ENCODE assay signal across 17 cellular contexts in genomic region chr20:14691994-14692393, GRCh38.
DNase-seq lines count a peak whose midpoint lies in the region; ATAC-seq and TF ChIP-seq lines count a peak whose summit lies in the region.
"Had no signal": no experiment of that assay in that cellular context is flagged by ENCODE, and none has a peak within 500 bp of the region (broad histone marks: within the 10 kb centered on the region; RNA-seq: fewer than 3 reads in every experiment).

No MANE protein-coding gene starts in this region.

- 64% methylated on average over 3 of the region's 3 CpGs for WGBS in suprapubic skin

- H3K36me3 Mint-ChIP-seq in activated CD4-positive, alpha-beta T cell treated with anti-CD3 and anti-CD28 coated beads for 36 hours (ENCODE audit: low read depth), result no peaks in the 10 kb centered on the region
- H3K36me3 Mint-ChIP-seq: CD4-positive, alpha-beta memory T cell had no signal

- H3K36me3 ChIP-seq in parathyroid adenoma (ENCODE audit: control insufficient read depth, insufficient read depth, low read length), result no peaks in the 10 kb centered on the region
- H3K36me3 ChIP-seq in suprapubic skin, result no peaks in the 10 kb centered on the region

- no peaks in the 10 kb centered on the region for H3K27me3 Mint-ChIP-seq in activated CD4-positive, alpha-beta T cell treated with anti-CD3 and anti-CD28 coated beads for 36 hours
- H3K27me3 Mint-ChIP-seq: CD4-positive, alpha-beta memory T cell; T-helper 17 cell had no signal

- intact Hi-C loops in activated CD4-positive, alpha-beta T cell treated with anti-CD3 and anti-CD28 coated beads for 36 hours (cut with DNase I, micrococcal nuclease), result no loop called here

- no peaks in the 10 kb centered on the region for H3K27me3 ChIP-seq in parathyroid adenoma (ENCODE audit: control insufficient read depth, insufficient read depth, low read length)
- no peaks in the 10 kb centered on the region for H3K27me3 ChIP-seq in suprapubic skin

- POLR2A ChIA-PET in activated CD4-positive, alpha-beta T cell treated with anti-CD3 and anti-CD28 coated beads for 36 hours (lab: Charles Lee), result no interaction called here

- TF ChIP-seq CTCF in parathyroid adenoma (IDR thresholded peaks at IDR 0.05), result no peak
- no peak for TF ChIP-seq CTCF in suprapubic skin (IDR thresholded peaks at IDR 0.05)

- H3K4me3 ChIP-seq in parathyroid adenoma (ENCODE audit: low read depth, low read length) (no peak overlapping the region), suprapubic skin (no peak overlapping the region)

- no peak for DNase-seq in activated CD4-positive, alpha-beta T cell treated with anti-CD3 and anti-CD28 coated beads for 36 hours
- no peak for DNase-seq in suprapubic skin (ENCODE audit: low spot score in 2 of 2)
- DNase-seq: CD4-positive, alpha-beta memory T cell; GF-D8; MV-4-11; NCI-H1417 treated with DMSO at 0.1 percent for 48 hours; NCI-H2029 treated with DMSO at 0.1 percent for 48 hours; NCI-H524; SHP77; T-helper 17 cell had no signal

- no peak overlapping the region for H3K27ac Mint-ChIP-seq in activated CD4-positive, alpha-beta T cell treated with anti-CD3 and anti-CD28 coated beads for 36 hours
- H3K27ac Mint-ChIP-seq: B cell; CD4-positive, alpha-beta memory T cell; T-helper 17 cell had no signal

- H3K9ac ChIP-seq in parathyroid adenoma, result no peak overlapping the region

- H2AFZ ChIP-seq in parathyroid adenoma, result peak overlapping the region; percentile 26

- ATAC-seq in GM18858 (IDR thresholded peaks at IDR 0.05; ENCODE audit: unreplicated experiment), result peak; percentile 68
- peak; percentile 84 for ATAC-seq in GM19463 (IDR thresholded peaks at IDR 0.05; ENCODE audit: unreplicated experiment)
- peak; percentile 83 for ATAC-seq in HG03378 (IDR thresholded peaks at IDR 0.05; ENCODE audit: unreplicated experiment)
- no peak for ATAC-seq in GM21526 (IDR thresholded peaks at IDR 0.05; ENCODE audit: low FRiP score, unreplicated experiment)
- no peak for ATAC-seq in activated CD4-positive, alpha-beta T cell treated with anti-CD3 and anti-CD28 coated beads for 36 hours
- ATAC-seq in GM19397 (IDR thresholded peaks at IDR 0.05; ENCODE audit: unreplicated experiment), result no peak
- ATAC-seq: T-helper 17 cell had no signal

- no peak overlapping the region for H3K4me2 ChIP-seq in parathyroid adenoma (ENCODE audit: low read length)

- H3K79me2 ChIP-seq in parathyroid adenoma, result no peaks in the 10 kb centered on the region

- H3K9me3 Mint-ChIP-seq in activated CD4-positive, alpha-beta T cell treated with anti-CD3 and anti-CD28 coated beads for 36 hours (ENCODE audit: low read depth), result peaks cover 10% of the 10 kb centered on the region

- no peak for TF ChIP-seq EP300 in suprapubic skin (IDR thresholded peaks at IDR 0.05)

- CTCF ChIA-PET in activated CD4-positive, alpha-beta T cell treated with anti-CD3 and anti-CD28 coated beads for 36 hours (lab: Charles Lee), result no interaction called here

- no peak overlapping the region for H3K27ac ChIP-seq in parathyroid adenoma
- no peak overlapping the region for H3K27ac ChIP-seq in suprapubic skin

- no peaks in the 10 kb centered on the region for H3K4me1 Mint-ChIP-seq in activated CD4-positive, alpha-beta T cell treated with anti-CD3 and anti-CD28 coated beads for 36 hours
- H3K4me1 Mint-ChIP-seq: B cell; CD4-positive, alpha-beta memory T cell; T-helper 17 cell had no signal

- no peak for TF ChIP-seq POLR2A in suprapubic skin (IDR thresholded peaks at IDR 0.05)

- no peak overlapping the region for H3K4me3 Mint-ChIP-seq in activated CD4-positive, alpha-beta T cell treated with anti-CD3 and anti-CD28 coated beads for 36 hours
- H3K4me3 Mint-ChIP-seq: B cell; CD4-positive, alpha-beta memory T cell; T-helper 17 cell had no signal

- H3K9me3 ChIP-seq in parathyroid adenoma (ENCODE audit: control insufficient read depth, low read length), result no peaks in the 10 kb centered on the region
- no peaks in the 10 kb centered on the region for H3K9me3 ChIP-seq in suprapubic skin

- H3K4me1 ChIP-seq in parathyroid adenoma (peaks cover 50% of the 10 kb centered on the region), suprapubic skin (peaks cover 2% of the 10 kb centered on the region)

Comparison
In these comparisons a context has a peak if more than half of its experiments do, and no peak if none do; other contexts are left out.
1. ATAC-seq: peak in GM18858 (single experiment), GM19463 (single experiment) and HG03378 (single experiment); none in GM21526 (single experiment), activated CD4-positive, alpha-beta T cell treated with anti-CD3 and anti-CD28 coated beads for 36 hours (single experiment) and GM19397 (single experiment).